In the genomic region with DNA sequence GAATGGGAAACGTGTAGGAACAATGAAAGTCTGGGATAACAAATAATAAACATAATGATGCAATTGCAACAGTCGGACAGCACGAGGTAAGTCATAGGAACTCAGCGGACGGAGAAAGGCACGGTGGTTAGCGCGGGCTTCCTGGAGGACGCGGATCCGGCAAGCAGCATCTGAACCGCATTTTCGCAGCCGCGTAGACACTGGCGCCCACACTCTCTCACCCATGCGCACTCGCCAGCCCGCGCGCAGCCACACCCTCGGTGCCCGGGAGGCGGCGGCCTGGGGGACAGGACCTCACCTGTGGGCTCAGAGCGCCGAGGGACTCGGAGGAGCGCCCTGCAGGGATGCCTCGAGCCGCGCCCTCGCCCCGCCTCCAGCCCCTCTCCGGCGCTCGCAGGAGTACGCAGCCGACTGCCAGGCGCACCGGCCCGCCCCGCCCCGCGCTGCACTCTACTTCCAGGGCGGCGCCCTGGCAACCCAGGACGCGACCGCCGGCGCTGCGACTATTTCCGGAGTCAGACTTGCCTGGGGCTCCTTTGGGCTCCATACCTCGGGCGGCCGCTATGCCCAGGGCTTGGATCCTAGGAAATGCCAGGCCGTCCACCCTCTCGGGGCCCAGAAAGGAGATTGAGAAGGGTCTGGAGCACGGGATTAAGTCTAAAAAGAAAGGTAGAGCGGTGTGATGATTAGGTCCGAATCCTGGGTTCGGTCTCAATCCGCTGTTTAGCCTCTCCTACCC, we compare ENCODE assay signal across 8 cellular contexts. TPM values are rescaled to one million over a fixed set of nuclear protein-coding genes. Genes with fewer than 3 reads are reported as not detected.
DNase-seq lines count a peak whose midpoint lies in the region; ATAC-seq and TF ChIP-seq lines count a peak whose summit lies in the region.

A gene (minus strand): TSS at position 413 of the 739 bp plus-strand sequence. CDS start 13,805 bp downstream, outside the sequence.

- no peaks in the 10 kb centered on the region for H3K27me3 Mint-ChIP-seq in CD4-positive, alpha-beta T cell

- H2AFZ ChIP-seq in OCI-LY1 (ENCODE audit: low read length): peak within 1 kb of the TSS; percentile 81

- H3K4me1 ChIP-seq in OCI-LY1 (ENCODE audit: insufficient read depth, low read length, severe bottlenecking): peaks cover 18% of the 10 kb centered on the region

- ATAC-seq in CD4-positive, alpha-beta T cell (ENCODE audit: poor library complexity): peak; percentile 95
- ATAC-seq in GM19455 (IDR thresholded peaks at IDR 0.05; ENCODE audit: unreplicated experiment): peak; percentile 68

- DNase-seq in CD4-positive, alpha-beta T cell: peak; percentile 73 to 89 (median 82)
- DNase-seq in HT1080 (ENCODE audit: low read depth) (peak; percentile 91), activated T-cell treated with anti-CD3 and anti-CD28 coated beads for 1 hour (ENCODE audit: low read depth) (peak; percentile 76), epithelial cell of prostate (ENCODE audit: low read depth, low spot score) (no peak), mucosa of gallbladder (ENCODE audit: low spot score) (peak; percentile 90)
- DNase-seq in stimulated activated CD8-positive, alpha-beta memory T cell treated with anti-CD3 and anti-CD28 coated beads, Interleukin-4, amount 100 ng/mL, for 24 hours (ENCODE audit: low read depth): peak; percentile 86

- H3K4me2 ChIP-seq in OCI-LY1 (ENCODE audit: low read length): peak within 1 kb of the TSS; percentile 95

- no peaks in the 10 kb centered on the region for H3K9me2 ChIP-seq in OCI-LY1 (ENCODE audit: low read depth, low read length)

- H3F3A ChIP-seq in OCI-LY1 (ENCODE audit: insufficient read depth, low read length): 0 out of 2 replicates have a peak, but pooled peaks cover 3% of the 10 kb centered on the region

- CTCF ChIA-PET in CD4-positive, alpha-beta T cell (lab: Charles Lee): no interaction called here

- H3K79me2 ChIP-seq in OCI-LY1 (ENCODE audit: insufficient read depth, low read length): no peaks in the 10 kb centered on the region

- POLR2A ChIA-PET in CD4-positive, alpha-beta T cell (lab: Charles Lee): no interaction called here

- no peaks in the 10 kb centered on the region for H3K27me3 ChIP-seq in CD4-positive, alpha-beta T cell (ENCODE audit: control insufficient read depth, insufficient read depth, low read length)
- no peaks in the 10 kb centered on the region for H3K27me3 ChIP-seq in OCI-LY1 (ENCODE audit: insufficient read depth, low read length)

- peak within 1 kb of the TSS; percentile 92 for H3K4me3 Mint-ChIP-seq in CD4-positive, alpha-beta T cell

- peak within 1 kb of the TSS; percentile 69 for H3K4me3 ChIP-seq in OCI-LY1 (ENCODE audit: low read depth, low read length, poor library complexity, severe bottlenecking)

- no peaks in the 10 kb centered on the region for H4K20me1 ChIP-seq in OCI-LY1 (ENCODE audit: insufficient read depth, low read length)

- no peaks in the 10 kb centered on the region for H3K9me3 Mint-ChIP-seq in CD4-positive, alpha-beta T cell

- peak within 1 kb of the TSS; percentile 70 for H3K27ac Mint-ChIP-seq in CD4-positive, alpha-beta T cell

- H3K9ac ChIP-seq in OCI-LY1 (ENCODE audit: low read length): peak within 1 kb of the TSS; percentile 73

- peaks cover 16% of the 10 kb centered on the region for H3K4me1 Mint-ChIP-seq in CD4-positive, alpha-beta T cell (ENCODE audit: low read depth)

- no peaks in the 10 kb centered on the region for H3K9me3 ChIP-seq in CD4-positive, alpha-beta T cell (ENCODE audit: control insufficient read depth, low read length)
- no peaks in the 10 kb centered on the region for H3K9me3 ChIP-seq in OCI-LY1 (ENCODE audit: low read length)

- H3K27ac ChIP-seq in CD4-positive, alpha-beta T cell (ENCODE audit: low read depth, low read length): peak within 1 kb of the TSS; percentile 42
- H3K27ac ChIP-seq in OCI-LY1 (ENCODE audit: low read depth, low read length, poor library complexity, severe bottlenecking) (peak within 1 kb of the TSS; percentile 40), epithelial cell of prostate (peak within 1 kb of the TSS; percentile 54)

- H3K36me3 ChIP-seq in OCI-LY1 (ENCODE audit: insufficient read depth, low read length): peaks cover 4% of the 10 kb centered on the region; the same call in 1 of the 2 replicates

- intact Hi-C loops in CD4-positive, alpha-beta T cell (cut with DNase I, micrococcal nuclease): loop anchor here (1.0 to 2.0 kb wide), 4 partner anchors 54 to 232 kb away; a partner anchor contains a TSS

- TF ChIP-seq CTCF in CD4-positive, alpha-beta T cell (IDR thresholded peaks at IDR 0.05): no peak
- no peak for TF ChIP-seq CTCF in OCI-LY1 (IDR thresholded peaks at IDR 0.05; ENCODE audit: low read length)

- H3K36me3 Mint-ChIP-seq in CD4-positive, alpha-beta T cell (ENCODE audit: low read depth): peaks cover 4% of the 10 kb centered on the region

RNA-seq across cellular contexts. Expression of the gene that starts here (rescaled TPM):
- total RNA-seq in CD4-positive, alpha-beta T cell: 1 to 10 TPM; 2.6 to 2.8 TPM
- 0.39 and 0.97 TPM in 2 replicates for total RNA-seq in HT1080 (2014; rRNA removed; shearing (Covaris generic))
- 3.2 and 5.3 TPM in 2 replicates for polyA plus RNA-seq in HT1080 (2015; cell fraction: cytosol; rRNA removed)
- polyA plus RNA-seq in HT1080 (2015; cell fraction: nucleus; rRNA removed): 1.8 and 2.2 TPM in 2 replicates
- 5.9 TPM for total RNA-seq in mucosa of gallbladder
